Comparison of ENCODE assay signal across 2 cellular contexts in genomic region chr7:48188776-48189520, GRCh38.
TF ChIP-seq lines count a peak whose summit lies in the region.

No MANE protein-coding gene starts in this region.

TF ChIP-seq in WTC11, 78 proteins besides CTCF, POLR2A, EP300 and RAD21:
- TF ChIP-seq TP53 (CRISPR knock-in tag; IDR thresholded peaks at IDR 0.05) (no peak), MAX (CRISPR knock-in tag; IDR thresholded peaks at IDR 0.05) (no peak), NFE2L1 (CRISPR knock-in tag; IDR thresholded peaks at IDR 0.05) (no peak), ESRRA (CRISPR knock-in tag; IDR thresholded peaks at IDR 0.05; ENCODE audit: borderline replicate concordance) (no peak), OVOL2 (CRISPR knock-in tag; IDR thresholded peaks at IDR 0.05; ENCODE audit: borderline replicate concordance) (no peak), RORB (CRISPR knock-in tag; IDR thresholded peaks at IDR 0.05) (no peak), KAT7 (CRISPR knock-in tag; IDR thresholded peaks at IDR 0.05; ENCODE audit: borderline replicate concordance) (no peak), HMGXB4 (CRISPR knock-in tag; IDR thresholded peaks at IDR 0.05) (no peak), NFATC4 (CRISPR knock-in tag; IDR thresholded peaks at IDR 0.05) (no peak), ZNF138 (CRISPR knock-in tag; conservative IDR thresholded peaks at IDR 0.05) (no peak), ZNF232 (CRISPR knock-in tag; IDR thresholded peaks at IDR 0.05) (no peak), ZSCAN18 (CRISPR knock-in tag; IDR thresholded peaks at IDR 0.05) (no peak), E2F1 (CRISPR knock-in tag; IDR thresholded peaks at IDR 0.05) (no peak), ATF1 (CRISPR knock-in tag; IDR thresholded peaks at IDR 0.05) (no peak), AR (CRISPR knock-in tag; IDR thresholded peaks at IDR 0.05) (no peak), SMAD3 (CRISPR knock-in tag; IDR thresholded peaks at IDR 0.05; ENCODE audit: borderline replicate concordance) (no peak), E2F5 (CRISPR knock-in tag; IDR thresholded peaks at IDR 0.05) (no peak)

TF ChIP-seq in endothelial cell of umbilical vein, 7 proteins besides CTCF, POLR2A, EP300 and RAD21:
- TF ChIP-seq MAX (IDR thresholded peaks at IDR 0.05; ENCODE audit: insufficient read depth, insufficient read length) (no peak), MYC (IDR thresholded peaks at IDR 0.05; ENCODE audit: low read depth, low read length) (no peak), FOS (IDR thresholded peaks at IDR 0.05; ENCODE audit: borderline replicate concordance, insufficient read depth, low read length) (no peak), POLR2AphosphoS5 (IDR thresholded peaks at IDR 0.05; ENCODE audit: insufficient read depth, low read depth, low read length) (no peak)
